In the genomic region with DNA sequence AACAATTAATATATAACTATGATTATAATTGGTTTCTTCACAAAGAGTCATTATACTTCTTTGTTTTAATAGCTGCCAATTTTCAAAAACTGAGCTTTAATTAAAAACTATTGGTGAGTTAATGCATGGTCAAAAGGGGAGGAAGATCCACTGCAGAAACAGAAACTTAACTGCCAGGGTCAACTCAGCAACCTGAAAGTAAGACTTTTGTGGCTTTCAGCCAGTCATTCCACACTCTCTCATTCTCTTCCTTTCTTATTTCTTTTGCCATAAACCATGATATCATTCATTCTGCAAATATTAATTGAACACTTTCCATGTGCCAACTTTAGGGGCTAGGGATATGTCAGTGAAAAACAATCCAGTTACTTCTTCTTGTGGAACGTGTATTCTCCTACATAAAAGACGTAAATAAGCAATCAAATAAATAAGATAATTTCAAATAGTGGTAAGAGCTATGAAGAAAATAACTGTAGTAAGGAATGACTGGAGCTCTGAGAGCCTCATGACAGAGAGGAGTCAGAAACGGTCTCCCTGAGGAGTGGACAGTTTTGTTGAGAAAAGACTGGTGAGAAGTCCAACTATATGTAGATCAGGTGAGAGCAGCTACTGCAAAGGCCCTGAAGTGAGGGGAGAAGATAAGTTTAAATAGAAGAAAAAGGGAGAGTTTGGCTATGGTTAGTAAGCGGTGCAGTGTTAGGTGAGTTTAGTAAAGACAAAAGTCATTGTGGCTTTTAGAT, we compare ENCODE assay signal across 15 cellular contexts.
A peak's percentile ranks its signal among the peaks of the same experiment; 100 is the strongest.
DNase-seq lines count a peak whose midpoint lies in the region; ATAC-seq and TF ChIP-seq lines count a peak whose summit lies in the region.
"Had no signal": no experiment of that assay in that cellular context is flagged by ENCODE, and none has a peak within 500 bp of the region (broad histone marks: within the 10 kb centered on the region; RNA-seq: fewer than 3 reads in every experiment).

No MANE protein-coding gene starts in this region.

- DNase-seq in RPMI8226 (peak; percentile 50), H9 (no peak), T-helper 17 cell (no peak), vagina (ENCODE audit: extremely low spot score in 2 of 2) (no peak)
- DNase-seq in activated naive CD4-positive, alpha-beta T cell (lab: John Stamatoyannopoulos, UW), result no peak
- DNase-seq: activated CD4-positive, alpha-beta T cell treated with anti-CD3 and anti-CD28 coated beads, Interleukin-2, amount 50 U/mL, for 4 hours; activated effector memory CD4-positive, alpha-beta T cell treated with anti-CD3 and anti-CD28 coated beads, Interleukin-2, amount 50 U/mL, for 16 hours; GOT3; heart left ventricle; left ventricle myocardium superior; NCI-H1930 had no signal

- H2BK15ac ChIP-seq in H9 (ENCODE audit: low read depth, low read length), result no peak overlapping the region

- H3K4me3 Mint-ChIP-seq in H9 (no peak overlapping the region), T-helper 17 cell (no peak overlapping the region)
- H3K4me3 Mint-ChIP-seq: nephron had no signal

- no peak overlapping the region for H3K27ac ChIP-seq in H9 (ENCODE audit: insufficient read length, low read depth, low read length)
- H3K27ac ChIP-seq in vagina, result no peak overlapping the region
- H3K27ac ChIP-seq: heart left ventricle had no signal

- no peak overlapping the region for H2AK5ac ChIP-seq in H9 (ENCODE audit: insufficient read length, low read length)

- intact Hi-C loops in vagina (cut with DNase I), result no loop called here

- H3K27me3 Mint-ChIP-seq in H9 (ENCODE audit: low read depth) (no peaks in the 10 kb centered on the region), T-helper 17 cell (no peaks in the 10 kb centered on the region)

- H3K79me2 ChIP-seq in H9 (ENCODE audit: insufficient read depth, low read length), result no peaks in the 10 kb centered on the region

- no peak overlapping the region for H2BK12ac ChIP-seq in H9 (ENCODE audit: insufficient read length, low read depth, low read length)

- TF ChIP-seq POLR2A in vagina (IDR thresholded peaks at IDR 0.05), result no peak

- no peak overlapping the region for H2BK5ac ChIP-seq in H9 (ENCODE audit: insufficient read length, low read length)

- no peaks in the 10 kb centered on the region for H3K9me3 ChIP-seq in H9 (ENCODE audit: control insufficient read depth, low read depth, low read length)
- H3K9me3 ChIP-seq in T-helper 17 cell (ENCODE audit: control insufficient read depth, low read length, poor library complexity, severe bottlenecking), result no peaks in the 10 kb centered on the region
- no peaks in the 10 kb centered on the region for H3K9me3 ChIP-seq in vagina
- H3K9me3 ChIP-seq: heart left ventricle had no signal

- no peak overlapping the region for H2AFZ ChIP-seq in H9 (ENCODE audit: low read length)

- no peak overlapping the region for H3K4me3 ChIP-seq in vagina
- H3K4me3 ChIP-seq: heart left ventricle had no signal

- H3K79me1 ChIP-seq in H9 (ENCODE audit: insufficient read depth, low read depth, low read length, poor library complexity, severe bottlenecking), result no peaks in the 10 kb centered on the region

- H2BK20ac ChIP-seq in H9 (ENCODE audit: low read depth, low read length, poor library complexity, severe bottlenecking), result no peak overlapping the region

- no peak overlapping the region for H3T11ph ChIP-seq in H9 (ENCODE audit: low read length)

- no peak overlapping the region for H4K8ac ChIP-seq in H9 (replicated peaks; ENCODE audit: insufficient read length, low read depth, low read length)

- H3K27me3 ChIP-seq in H9 (ENCODE audit: insufficient read depth, low read length), result no peaks in the 10 kb centered on the region
- H3K27me3 ChIP-seq in vagina, result no peaks in the 10 kb centered on the region
- H3K27me3 ChIP-seq: heart left ventricle had no signal

- no peak overlapping the region for H2BK120ac ChIP-seq in H9 (ENCODE audit: low read depth, low read length, poor library complexity, severe bottlenecking)

- ATAC-seq in GM19025 (IDR thresholded peaks at IDR 0.05; ENCODE audit: low read depth, unreplicated experiment), result peak; percentile 86
- ATAC-seq in GM21717 (IDR thresholded peaks at IDR 0.05; ENCODE audit: unreplicated experiment), result peak; percentile 97
- peak; percentile 98 for ATAC-seq in HG03095 (IDR thresholded peaks at IDR 0.05; ENCODE audit: unreplicated experiment)
- ATAC-seq in T-helper 17 cell, result no peak
- ATAC-seq: heart left ventricle, left ventricle myocardium superior had no signal

- no peak overlapping the region for H3K4ac ChIP-seq in H9 (ENCODE audit: low read depth, low read length)

- H4K5ac ChIP-seq in H9 (ENCODE audit: insufficient read length, low read depth, low read length), result no peak overlapping the region

- no peak overlapping the region for H3K27ac Mint-ChIP-seq in H9
- no peak overlapping the region for H3K27ac Mint-ChIP-seq in T-helper 17 cell
- H3K27ac Mint-ChIP-seq: nephron had no signal

- H4K91ac ChIP-seq in H9 (ENCODE audit: insufficient read length, low read depth, low read length), result no peak overlapping the region

- 100% methylated on average over 1 of the region's 4 CpGs for WGBS in H9 (ENCODE audit: extremely low coverage, insufficient read length, low lambda C conversion rate)

- no peak overlapping the region for H3K23ac ChIP-seq in H9 (ENCODE audit: insufficient read length, low read depth, low read length)

- H3K56ac ChIP-seq in H9 (ENCODE audit: insufficient read length, low read depth, low read length), result no peak overlapping the region

- no peaks in the 10 kb centered on the region for H4K20me1 ChIP-seq in H9 (ENCODE audit: control insufficient read depth, insufficient read depth, insufficient read length)

- peaks cover 7 to 10% of the 10 kb centered on the region in 2 experiments; a peak in 3 of 4 replicates for H3K4me1 Mint-ChIP-seq in H9
- no peaks in the 10 kb centered on the region for H3K4me1 Mint-ChIP-seq in T-helper 17 cell
- H3K4me1 Mint-ChIP-seq: nephron had no signal

- H3K4me2 ChIP-seq in H9 (ENCODE audit: insufficient read depth, insufficient read length, low read length), result no peak overlapping the region

- H3K4me1 ChIP-seq in H9 (ENCODE audit: insufficient read depth, low read length) (no peaks in the 10 kb centered on the region), vagina (no peaks in the 10 kb centered on the region)
- H3K4me1 ChIP-seq: heart left ventricle had no signal

- H3K9me3 Mint-ChIP-seq in H9, result no peaks in the 10 kb centered on the region
- H3K9me3 Mint-ChIP-seq: nephron had no signal

- no peak overlapping the region for H3K9ac ChIP-seq in H9 (ENCODE audit: extremely low read depth, insufficient read length, low read length)

- H3K14ac ChIP-seq in H9 (ENCODE audit: insufficient read depth, low read length), result no peak overlapping the region

- H3K18ac ChIP-seq in H9 (ENCODE audit: insufficient read length, low read depth, low read length), result no peak overlapping the region

- TF ChIP-seq CTCF in H9 (conservative IDR thresholded peaks at IDR 0.05) (no peak), vagina (IDR thresholded peaks at IDR 0.05) (no peak)

- H3K36me3 Mint-ChIP-seq in H9 (ENCODE audit: insufficient read depth in 1 of 3, low read depth in 3 of 3), result no peaks in the 10 kb centered on the region
- H3K36me3 Mint-ChIP-seq in T-helper 17 cell (ENCODE audit: low read depth), result no peaks in the 10 kb centered on the region

- no peaks in the 10 kb centered on the region for H3K36me3 ChIP-seq in vagina
- H3K36me3 ChIP-seq: heart left ventricle had no signal

- no peaks in the 10 kb centered on the region for H3K23me2 ChIP-seq in H9 (ENCODE audit: insufficient read length, low read depth, low read length, poor library complexity, severe bottlenecking)
